In genomic region chr1:198118136-198118535, GRCh38 we compare ENCODE assay signal across 10 cellular contexts. TPM values are rescaled to one million over a fixed set of nuclear protein-coding genes. Genes with fewer than 3 reads are reported as not detected.
DNase-seq lines count a peak whose midpoint lies in the region; ATAC-seq and TF ChIP-seq lines count a peak whose summit lies in the region.
"Had no signal": no experiment of that assay in that cellular context is flagged by ENCODE, and none has a peak within 500 bp of the region (broad histone marks: within the 10 kb centered on the region; RNA-seq: fewer than 3 reads in every experiment).

No MANE protein-coding gene starts in this region.

- H3K36me3 ChIP-seq in colonic mucosa (no peaks in the 10 kb centered on the region), tibial artery (no peaks in the 10 kb centered on the region)

- in situ Hi-C loops in ACHN (cut with HindIII; ENCODE audit: low pct_ligation_motif_present, low pct_unique_long_range_greater_than_20kb, low sequenced_read_pairs): no loop called here

- H3K4me3 ChIP-seq in colonic mucosa (no peak overlapping the region), tibial artery (peak overlapping the region in 1 of 2 donors; percentile 18)

- no peak overlapping the region for H3K9ac ChIP-seq in colonic mucosa (ENCODE audit: low read depth in 2 of 2, low read length in 2 of 2)

- no peak for TF ChIP-seq CTCF in colonic mucosa (IDR thresholded peaks at IDR 0.05)
- TF ChIP-seq CTCF in tibial artery (IDR thresholded peaks at IDR 0.05): no peak

- H3K27ac ChIP-seq in colonic mucosa (no peak overlapping the region), tibial artery (peak overlapping the region; percentile 44 to 74)
- H3K27ac ChIP-seq: 22Rv1 had no signal

- DNase-seq in DMS 273 (lab: John Stamatoyannopoulos, UW; ENCODE audit: unreplicated experiment) (peak; percentile 16), DMS 273 treated with DMSO at 0.1 percent for 48 hours (lab: John Stamatoyannopoulos, UW) (no peak), colonic mucosa (peak; percentile 21), left lobe of liver (ENCODE audit: low spot score) (no peak), tibial artery (peak; percentile 78 to 90), ACHN (no peak)
- DNase-seq: NCI-H1048 had no signal

- H3K9me3 ChIP-seq in colonic mucosa (no peaks in the 10 kb centered on the region), tibial artery (no peaks in the 10 kb centered on the region)

- intact Hi-C loops in colonic mucosa (cut with DNase I) (no loop called here), tibial artery (cut with DNase I; ENCODE audit: low total_unique reads) (no loop called here)

- H3K27me3 ChIP-seq in colonic mucosa (no peaks in the 10 kb centered on the region), tibial artery (no peaks in the 10 kb centered on the region)

- ATAC-seq in left lobe of liver (peak; percentile 24), GM19452 (IDR thresholded peaks at IDR 0.05; ENCODE audit: unreplicated experiment) (no peak), HG02938 (IDR thresholded peaks at IDR 0.05; ENCODE audit: unreplicated experiment) (no peak)

- no peaks in the 10 kb centered on the region for H3K4me1 ChIP-seq in colonic mucosa
- peaks cover 0 to 62% (median 11%) of the 10 kb centered on the region in 4 donors for H3K4me1 ChIP-seq in tibial artery

RNA-seq across cellular contexts. Expression of gene NEK7, which starts 38.7 kb away (rescaled TPM):
- 10 to 100 TPM; 45.4 to 64.7 TPM for total RNA-seq in colonic mucosa
- 21.4 TPM for total RNA-seq in left lobe of liver

Comparison
In these comparisons a context has a peak if more than half of its experiments do, and no peak if none do; other contexts are left out.
1. DNase-seq: peak in DMS 273 (single experiment), colonic mucosa (single experiment) and tibial artery (2 of 2); none in DMS 273 treated with DMSO at 0.1 percent for 48 hours (single experiment), left lobe of liver (single experiment) and ACHN (single experiment).